13 cellular contexts compared by ENCODE assay signal in the genomic region with DNA sequence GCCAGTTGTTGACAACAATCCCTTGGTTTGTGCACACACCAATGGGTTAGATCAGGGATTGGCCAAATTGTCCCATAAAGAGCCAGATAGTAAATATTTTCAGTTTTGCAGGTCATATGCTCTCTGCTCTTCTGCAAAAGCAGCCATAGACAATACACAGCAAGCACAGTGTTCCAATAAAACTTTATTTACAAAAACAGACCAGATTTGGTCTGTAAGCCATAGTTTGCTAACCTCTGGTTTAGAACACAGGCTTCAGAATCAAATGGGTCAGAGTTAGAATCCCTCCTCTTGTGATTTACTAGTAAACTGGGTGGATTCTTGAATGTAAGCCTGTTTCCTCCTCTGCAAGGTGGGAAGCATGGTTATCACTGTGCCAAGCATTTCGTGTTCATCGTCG.
DNase-seq lines count a peak whose midpoint lies in the region; ATAC-seq, FAIRE-seq and TF ChIP-seq lines count a peak whose summit lies in the region.
"Had no signal": no experiment of that assay in that cellular context is flagged by ENCODE, and none has a peak within 500 bp of the region (broad histone marks: within the 10 kb centered on the region; RNA-seq: fewer than 3 reads in every experiment).

No MANE protein-coding gene starts in this region.

- ATAC-seq in K562 (no peak), natural killer cell (no peak)

- FAIRE-seq in K562 (lab: Jason Lieb, UNC) (no peak), GM12892 (lab: Jason Lieb, UNC) (no peak)

- no TSS peak for BruUV-seq in K562 (replicated peaks; lab: Mats Ljungman, UMichigan)

- H3K79me2 ChIP-seq in K562 (ENCODE audit: control insufficient read depth, insufficient read depth, low read length) = no peaks in the 10 kb centered on the region

- H3K9ac ChIP-seq in BLaER1 (no peak overlapping the region), K562 (ENCODE audit: insufficient read depth in 1 of 2, low read depth in 2 of 2, low read length in 2 of 2) (no peak overlapping the region)
- 0 out of 22 replicates have a peak overlapping the region, but pooled peaks of 1 of the 11 experiments have one; percentile 54 for H3K9ac ChIP-seq in BLaER1 treated with 17β-estradiol and CSF1 and Interleukin-3, amounts not matched to agents 10 nM and 100 nM

- POLR2A ChIA-PET in K562 (lab: Yijun Ruan, JAX) = interaction anchor here (0.5 kb wide), 1 partner anchor 15 kb away, joined by 3 read pairs; no protein-coding TSS in a partner anchor

- in situ Hi-C loops in K562 (cut with MboI) = no loop called here

- CTCF ChIA-PET in K562 (lab: Yijun Ruan, JAX; ENCODE audit: low intra/inter-chr PET ratio) = no interaction called here

- TF ChIP-seq RAD21 in K562 (CRISPR knock-in tag; conservative IDR thresholded peaks at IDR 0.05 in 1 of 2, IDR thresholded peaks at IDR 0.05 in 1 of 2) = no peak

- DNase-seq in K562 (ENCODE audit: extremely low read depth in 1 of 4, low spot score in 3 of 4) (no peak), natural killer cell (no peak), GM10266 (ENCODE audit: extremely low spot score) (no peak), GM12892 (ENCODE audit: insufficient read length) (no peak), OCI-M2 (lab: John Stamatoyannopoulos, UW; ENCODE audit: unreplicated experiment) (no peak), NCI-H446 (lab: John Stamatoyannopoulos, UW) (no peak)
- DNase-seq: DMS 273 treated with DMSO at 0.1 percent for 48 hours, Karpas-422, NCI-H2029, NCI-H2171 treated with DMSO at 0.1 percent for 48 hours, SIG-M5 had no signal

- peak overlapping the region; percentile 88 for H3K27ac Mint-ChIP-seq in natural killer cell

- no peak overlapping the region for H2AFZ ChIP-seq in K562 (ENCODE audit: low read depth, low read length)

- TF ChIP-seq CTCF in K562 (IDR thresholded peaks at IDR 0.05 in 2 of 3, conservative IDR thresholded peaks at IDR 0.05 in 1 of 3; ENCODE audit: insufficient read depth in 2 of 3, low read depth in 1 of 3, low read length in 3 of 3) = no peak
- no peak for TF ChIP-seq CTCF in natural killer cell (IDR thresholded peaks at IDR 0.05)
- TF ChIP-seq CTCF in GM10266 (IDR thresholded peaks at IDR 0.05; ENCODE audit: control insufficient read depth, insufficient read depth, low read depth, missing control alignments) = no peak

- no peak for TF ChIP-seq POLR2A in K562 (conservative IDR thresholded peaks at IDR 0.05)
- TF ChIP-seq POLR2A in GM12892 (IDR thresholded peaks at IDR 0.05; ENCODE audit: low read depth, low read length) = no peak

- no peaks in the 10 kb centered on the region for H3K27me3 Mint-ChIP-seq in natural killer cell (ENCODE audit: low read depth in 2 of 2)

- no peaks in the 10 kb centered on the region for H4K20me1 ChIP-seq in BLaER1
- peaks cover 0 to 8% (median 0%) of the 10 kb centered on the region in 11 experiments; a peak in 1 of 22 replicates for H4K20me1 ChIP-seq in BLaER1 treated with 17β-estradiol and CSF1 and Interleukin-3, amounts not matched to agents 10 nM and 100 nM
- no peaks in the 10 kb centered on the region for H4K20me1 ChIP-seq in K562 (replicated peaks; ENCODE audit: control insufficient read depth, insufficient read depth, low read length)

- peak overlapping the region; percentile 79 for H3K4me3 Mint-ChIP-seq in natural killer cell

- H3K4me3 ChIP-seq in BLaER1 = no peak overlapping the region
- H3K4me3 ChIP-seq in BLaER1 treated with 17β-estradiol and CSF1 and Interleukin-3, amounts not matched to agents 10 nM and 100 nM = 0 out of 20 replicates have a peak overlapping the region, but pooled peaks of 1 of the 10 experiments have one; percentile 34
- H3K4me3 ChIP-seq in K562 = no peak overlapping the region

- H3K27ac ChIP-seq in BLaER1 (no peak overlapping the region), K562 (ENCODE audit: extremely low read depth, low read depth, low read length) (no peak overlapping the region)
- peak overlapping the region in 1 of 11 experiments; percentile 75; a peak in 2 of 22 replicates for H3K27ac ChIP-seq in BLaER1 treated with 17β-estradiol and CSF1 and Interleukin-3, amounts not matched to agents 10 nM and 100 nM

- no peaks in the 10 kb centered on the region for H3K36me3 ChIP-seq in BLaER1
- H3K36me3 ChIP-seq in BLaER1 treated with 17β-estradiol and CSF1 and Interleukin-3, amounts not matched to agents 10 nM and 100 nM = no peaks in the 10 kb centered on the region
- H3K36me3 ChIP-seq in K562 (ENCODE audit: control insufficient read depth, insufficient read depth, low read length) = no peaks in the 10 kb centered on the region

- no peaks in the 10 kb centered on the region for H3K9me3 ChIP-seq in BLaER1
- peaks cover 0 to 5% (median 0%) of the 10 kb centered on the region in 11 experiments; a peak in 1 of 22 replicates for H3K9me3 ChIP-seq in BLaER1 treated with 17β-estradiol and CSF1 and Interleukin-3, amounts not matched to agents 10 nM and 100 nM (replicated peaks in 1 of 11)
- 0 out of 2 replicates have a peak, but pooled peaks cover 3% of the 10 kb centered on the region for H3K9me3 ChIP-seq in K562 (replicated peaks; ENCODE audit: control insufficient read depth, insufficient read depth, low read depth, low read length)

- no peaks in the 10 kb centered on the region for H3K36me3 Mint-ChIP-seq in natural killer cell

- no peaks in the 10 kb centered on the region for H3K9me1 ChIP-seq in K562 (ENCODE audit: control insufficient read depth, insufficient read depth, low read length)

- intact Hi-C loops in K562 (cut with micrococcal nuclease) = no loop called here
- intact Hi-C loops in natural killer cell (cut with micrococcal nuclease) = no loop called here

- H3K9me3 Mint-ChIP-seq in natural killer cell = no peaks in the 10 kb centered on the region

- H3K4me2 ChIP-seq in BLaER1 = peak overlapping the region; percentile 90
- peak overlapping the region; percentile 86 to 99 (median 96) for H3K4me2 ChIP-seq in BLaER1 treated with 17β-estradiol and CSF1 and Interleukin-3, amounts not matched to agents 10 nM and 100 nM
- H3K4me2 ChIP-seq in K562 (ENCODE audit: insufficient read depth, low read length) = no peak overlapping the region

- WGBS in K562 (ENCODE audit: insufficient coverage, low coverage, missing lambda C conversion rate) = 90% methylated on average over 3 of the region's 3 CpGs

- TF ChIP-seq EP300 in K562 (IDR thresholded peaks at IDR 0.05; ENCODE audit: low read length) = no peak

- H3K27me3 ChIP-seq in BLaER1 (no peaks in the 10 kb centered on the region; the same call in 1 of the 2 replicates), K562 (ENCODE audit: control insufficient read depth in 2 of 2, insufficient read depth in 2 of 2, low read length in 2 of 2) (no peaks in the 10 kb centered on the region)
- peaks cover 0 to 6% (median 0%) of the 10 kb centered on the region in 11 experiments; a peak in 4 of 22 replicates for H3K27me3 ChIP-seq in BLaER1 treated with 17β-estradiol and CSF1 and Interleukin-3, amounts not matched to agents 10 nM and 100 nM

- H3K4me1 Mint-ChIP-seq in natural killer cell = peaks cover 82 to 87% of the 10 kb centered on the region in 2 donors

- H3K4me1 ChIP-seq in BLaER1 (peaks cover 46% of the 10 kb centered on the region), K562 (replicated peaks in 1 of 2; ENCODE audit: control insufficient read depth in 2 of 2, insufficient read depth in 2 of 2, low read length in 2 of 2) (peaks cover 22 to 27% of the 10 kb centered on the region in 2 experiments)
- H3K4me1 ChIP-seq in BLaER1 treated with 17β-estradiol and CSF1 and Interleukin-3, amounts not matched to agents 10 nM and 100 nM = peaks cover 48 to 89% (median 54%) of the 10 kb centered on the region in 10 experiments
